18 cellular contexts compared by ENCODE assay signal in the genomic region with DNA sequence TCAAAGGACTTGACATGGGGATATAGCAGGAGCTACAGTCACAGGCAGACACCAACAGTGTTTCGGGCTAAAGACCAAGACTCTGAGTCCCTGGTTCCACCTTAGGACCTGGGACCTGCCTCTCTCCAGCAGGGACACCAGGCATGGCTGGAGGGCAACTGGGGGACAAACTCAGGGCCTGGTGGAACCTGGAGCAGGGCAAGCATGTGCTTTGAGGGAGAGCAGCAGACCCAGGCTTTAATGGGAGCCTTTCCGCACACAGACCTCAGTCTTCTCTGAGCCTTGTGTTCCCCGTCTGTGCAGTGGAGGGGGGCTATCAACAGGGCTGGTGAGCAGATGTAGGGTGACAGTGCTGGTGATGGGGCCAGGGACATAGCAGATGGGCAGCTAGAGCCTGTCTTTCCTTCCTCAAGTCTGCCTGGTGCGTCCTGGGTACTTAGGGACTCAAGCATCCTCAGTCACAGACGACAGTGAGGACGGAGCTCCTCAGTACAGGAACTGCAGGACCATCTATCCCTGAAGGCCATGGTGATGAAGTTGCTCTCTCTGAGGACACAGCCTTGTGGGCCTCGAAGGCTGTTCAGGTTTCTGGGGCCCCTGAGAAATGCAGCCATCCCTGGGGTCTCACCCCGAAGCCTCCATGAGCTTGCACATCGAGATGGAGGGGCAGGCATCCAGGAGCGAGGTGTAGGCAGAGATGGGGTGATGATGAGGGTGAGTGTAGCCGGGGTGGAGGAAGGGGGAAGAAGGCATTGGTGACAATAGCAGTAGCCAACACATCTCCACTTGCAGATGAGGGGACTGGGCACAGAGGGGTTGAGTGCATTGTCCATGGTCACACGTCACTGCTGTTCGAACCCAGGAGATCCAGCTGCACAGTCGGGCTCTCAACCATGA.
DNase-seq lines count a peak whose midpoint lies in the region; ATAC-seq and TF ChIP-seq lines count a peak whose summit lies in the region.
"Had no signal": no experiment of that assay in that cellular context is flagged by ENCODE, and none has a peak within 500 bp of the region (broad histone marks: within the 10 kb centered on the region; RNA-seq: fewer than 3 reads in every experiment).

No MANE protein-coding gene starts in this region.

- no peak overlapping the region for H3K27ac Mint-ChIP-seq in stimulated activated naive CD8-positive, alpha-beta T cell treated with anti-CD3 and anti-CD28 coated beads, Interleukin-15, amount 100 ng/mL, for 72 hours

- H3K9ac ChIP-seq in BLaER1 treated with 17β-estradiol and CSF1 and Interleukin-3, amounts not matched to agents 10 nM and 100 nM: peak overlapping the region in 3 of 11 experiments; percentile 52 to 59 (median 52); a peak in 6 of 22 replicates
- H3K9ac ChIP-seq: GM23248 had no signal

- no peak for TF ChIP-seq CTCF in spleen (IDR thresholded peaks at IDR 0.05 in 8 of 11, conservative IDR thresholded peaks at IDR 0.05 in 3 of 11)

- no peaks in the 10 kb centered on the region for H3K9me3 Mint-ChIP-seq in stimulated activated naive CD8-positive, alpha-beta T cell treated with anti-CD3 and anti-CD28 coated beads, Interleukin-15, amount 100 ng/mL, for 72 hours
- H3K9me3 Mint-ChIP-seq: CD8-positive, alpha-beta memory T cell had no signal

- H3K36me3 ChIP-seq in BLaER1 treated with 17β-estradiol and CSF1 and Interleukin-3, amounts not matched to agents 10 nM and 100 nM: no peaks in the 10 kb centered on the region
- no peaks in the 10 kb centered on the region for H3K36me3 ChIP-seq in spleen

- H3K4me3 Mint-ChIP-seq in stimulated activated naive CD8-positive, alpha-beta T cell treated with anti-CD3 and anti-CD28 coated beads, Interleukin-15, amount 100 ng/mL, for 72 hours: no peak overlapping the region
- H3K4me3 Mint-ChIP-seq: CD8-positive, alpha-beta memory T cell had no signal

- WGBS in spleen, 5 donors: 79 to 88% (median 84%) methylated on average over 12 to 14 of the region's 14 CpGs

- no peaks in the 10 kb centered on the region; a peak in 1 of 22 replicates for H4K20me1 ChIP-seq in BLaER1 treated with 17β-estradiol and CSF1 and Interleukin-3, amounts not matched to agents 10 nM and 100 nM

- peak overlapping the region in 3 of 11 experiments; percentile 47 to 59 (median 49); a peak in 5 of 22 replicates for H3K27ac ChIP-seq in BLaER1 treated with 17β-estradiol and CSF1 and Interleukin-3, amounts not matched to agents 10 nM and 100 nM
- no peak overlapping the region for H3K27ac ChIP-seq in spleen
- H3K27ac ChIP-seq: GM23248 had no signal

- DNase-seq in activated CD8-positive, alpha-beta memory T cell treated with anti-CD3 and anti-CD28 coated beads, Interleukin-2, amount 50 U/mL, for 48 hours: peak; percentile 28
- DNase-seq in left lobe of liver (ENCODE audit: low spot score) (peak; percentile 19), spleen (peak; percentile 33), superior temporal gyrus (ENCODE audit: extremely low spot score) (no peak), nucleus accumbens (lab: John Stamatoyannopoulos, UW) (no peak)
- DNase-seq in stimulated activated naive CD8-positive, alpha-beta T cell treated with anti-CD3 and anti-CD28 coated beads, Interleukin-15, amount 100 ng/mL, for 72 hours: no peak
- DNase-seq: C1 segment of cervical spinal cord; CD8-positive, alpha-beta memory T cell; GM23248; MM.1S; NCI-H1092; NCI-H146; NCI-H2081; NCI-H2171 treated with DMSO at 0.1 percent for 48 hours; NCI-H446 treated with DMSO at 0.1 percent for 48 hours had no signal

- no peak for ATAC-seq in left lobe of liver
- no peak for ATAC-seq in stimulated activated naive CD8-positive, alpha-beta T cell treated with anti-CD3 and anti-CD28 coated beads, Interleukin-15, amount 100 ng/mL, for 72 hours
- ATAC-seq: HCT116, Panc1 had no signal

- H3K4me3 ChIP-seq in BLaER1 treated with 17β-estradiol and CSF1 and Interleukin-3, amounts not matched to agents 10 nM and 100 nM: no peak overlapping the region; a peak in 2 of 20 replicates
- H3K4me3 ChIP-seq in spleen: no peak overlapping the region
- H3K4me3 ChIP-seq: GM23248 had no signal

- H3K4me1 ChIP-seq in BLaER1 treated with 17β-estradiol and CSF1 and Interleukin-3, amounts not matched to agents 10 nM and 100 nM: peaks cover 8 to 95% (median 81%) of the 10 kb centered on the region in 10 experiments; a peak in 19 of 20 replicates
- H3K4me1 ChIP-seq in spleen: no peaks in the 10 kb centered on the region

- peaks cover 0 to 34% (median 0%) of the 10 kb centered on the region in 11 experiments; a peak in 5 of 22 replicates for H3K27me3 ChIP-seq in BLaER1 treated with 17β-estradiol and CSF1 and Interleukin-3, amounts not matched to agents 10 nM and 100 nM
- H3K27me3 ChIP-seq in spleen (replicated peaks in 1 of 7): peaks cover 0 to 60% (median 0%) of the 10 kb centered on the region in 7 donors

- peaks cover 16% of the 10 kb centered on the region for H3K27me3 Mint-ChIP-seq in stimulated activated naive CD8-positive, alpha-beta T cell treated with anti-CD3 and anti-CD28 coated beads, Interleukin-15, amount 100 ng/mL, for 72 hours

- H3K9me3 ChIP-seq in BLaER1 treated with 17β-estradiol and CSF1 and Interleukin-3, amounts not matched to agents 10 nM and 100 nM (replicated peaks in 1 of 11): no peaks in the 10 kb centered on the region
- H3K9me3 ChIP-seq in spleen: no peaks in the 10 kb centered on the region

- no peaks in the 10 kb centered on the region for H3K4me1 Mint-ChIP-seq in stimulated activated naive CD8-positive, alpha-beta T cell treated with anti-CD3 and anti-CD28 coated beads, Interleukin-15, amount 100 ng/mL, for 72 hours
- H3K4me1 Mint-ChIP-seq: CD8-positive, alpha-beta memory T cell had no signal

- no peak for TF ChIP-seq POLR2A in spleen (IDR thresholded peaks at IDR 0.05)

- peak overlapping the region in 10 of 11 experiments; percentile 2 to 86 (median 80); a peak in 17 of 22 replicates for H3K4me2 ChIP-seq in BLaER1 treated with 17β-estradiol and CSF1 and Interleukin-3, amounts not matched to agents 10 nM and 100 nM

- intact Hi-C loops in spleen (cut with DNase I; ENCODE audit: low total_unique reads): no loop called here

Comparison
In these comparisons a context has a peak if more than half of its experiments do, and no peak if none do; other contexts are left out.
1. DNase-seq: peak in activated CD8-positive, alpha-beta memory T cell treated with anti-CD3 and anti-CD28 coated beads, Interleukin-2, amount 50 U/mL, for 48 hours (single experiment), left lobe of liver (single experiment) and spleen (single experiment); none in superior temporal gyrus (single experiment), stimulated activated naive CD8-positive, alpha-beta T cell treated with anti-CD3 and anti-CD28 coated beads, Interleukin-15, amount 100 ng/mL, for 72 hours (0 of 2) and nucleus accumbens (0 of 56).